Comparison of ENCODE assay signal across 8 cellular contexts in the genomic region with DNA sequence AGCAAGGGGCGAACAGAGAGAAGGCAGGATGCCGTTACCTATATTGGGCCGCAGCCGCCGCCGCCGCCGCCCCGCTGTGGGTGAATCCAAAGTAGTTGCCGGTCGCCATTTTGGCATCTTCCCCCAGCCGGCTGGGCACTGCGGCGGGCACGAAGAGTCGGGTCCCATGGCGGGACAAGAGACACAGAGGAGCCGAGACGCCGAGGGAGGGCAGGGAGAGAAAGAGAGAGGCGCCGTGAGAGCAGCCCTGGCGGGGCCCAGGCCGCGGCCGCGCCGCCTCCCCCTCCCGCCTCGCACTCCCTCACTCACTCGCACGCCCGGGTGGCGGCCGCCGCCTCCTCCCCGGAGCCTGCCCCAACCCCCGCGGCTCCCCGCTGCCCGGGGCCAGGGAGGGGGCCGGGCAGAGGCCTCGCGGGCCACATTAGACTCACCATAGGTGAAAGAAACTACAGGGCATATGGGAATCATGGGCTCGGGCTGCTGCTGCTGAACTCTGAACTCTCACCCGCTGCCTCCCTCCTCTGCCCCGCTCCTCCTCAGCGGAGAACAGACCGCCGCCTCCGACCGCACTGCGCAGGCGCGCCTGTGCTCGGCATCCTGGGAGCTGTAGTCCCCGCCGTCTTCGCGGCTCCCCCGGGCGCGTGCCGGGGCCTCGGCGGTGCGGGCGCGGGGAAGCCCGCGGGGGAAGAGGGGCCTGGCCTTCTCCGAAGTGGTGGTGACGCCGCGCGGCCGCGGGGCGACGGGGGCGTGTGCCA. TPM values are rescaled to one million over a fixed set of nuclear protein-coding genes. Genes with fewer than 3 reads are reported as not detected.
A peak's percentile ranks its signal among the peaks of the same experiment; 100 is the strongest.
DNase-seq lines count a peak whose midpoint lies in the region; ATAC-seq, FAIRE-seq and TF ChIP-seq lines count a peak whose summit lies in the region.

A gene (minus strand): TSS at position 550 of the 755 bp plus-strand sequence. CDS start 82 bp downstream, at position 468.

- POLR2A ChIA-PET in H1 (lab: Charles Lee; ENCODE audit: partially characterized antibody): interaction anchor here (0.6 to 1.6 kb wide), 7 partner anchors 9 to 146 kb away, joined by 3 to 5 read pairs (median 3); a partner anchor contains a TSS

- no peaks in the 10 kb centered on the region for H3K9me3 ChIP-seq in H1 (ENCODE audit: insufficient read depth in 2 of 2, low read depth in 1 of 2, low read length in 1 of 2)

- TF ChIP-seq EP300 in H1 (IDR thresholded peaks at IDR 0.05; ENCODE audit: borderline replicate concordance in 1 of 2, low read depth in 2 of 2, low read length in 2 of 2): no peak

- H4K8ac ChIP-seq in H1 (ENCODE audit: extremely low read depth, insufficient read depth, low read length) (peak within 1 kb of the TSS; percentile 93), mesendoderm (ENCODE audit: low read depth, low read length) (peak within 1 kb of the TSS; percentile 98)

- H2BK20ac ChIP-seq in H1 (ENCODE audit: low read length): no peak within 1 kb of the TSS

- H2BK15ac ChIP-seq in H1 (ENCODE audit: low read length) (peak within 1 kb of the TSS; percentile 35; the same call in 1 of the 2 replicates), mesendoderm (replicated peaks; ENCODE audit: low read depth) (no peak within 1 kb of the TSS)

- peaks cover 0 to 10% (median 8%) of the 10 kb centered on the region in 4 experiments; a peak in 5 of 7 replicates for H3K27me3 ChIP-seq in H1 (replicated peaks in 1 of 4; ENCODE audit: control insufficient read depth in 3 of 4, extremely low read depth in 1 of 4, insufficient read depth in 3 of 4, low read length in 3 of 4)
- no peaks in the 10 kb centered on the region for H3K27me3 ChIP-seq in mesendoderm (ENCODE audit: insufficient read depth, low read length, poor library complexity)

- H2AK5ac ChIP-seq in H1 (ENCODE audit: low read depth, low read length) (no peak within 1 kb of the TSS; the same call in 1 of the 2 replicates), mesendoderm (ENCODE audit: low read length) (no peak within 1 kb of the TSS)

- H3K9ac ChIP-seq in H1 (replicated peaks in 1 of 4; ENCODE audit: extremely low read depth in 1 of 4, low read depth in 3 of 4, low read length in 3 of 4) (peak within 1 kb of the TSS; percentile 51 to 89 (median 86)), mesendoderm (ENCODE audit: low read length) (peak within 1 kb of the TSS; percentile 91)

- TF ChIP-seq POLR2A in H1 (IDR thresholded peaks at IDR 0.05; ENCODE audit: control extremely low read depth in 1 of 2, low read depth in 2 of 2, low read length in 2 of 2): peak; percentile 54 to 83

- H3K56ac ChIP-seq in H1 (replicated peaks; ENCODE audit: insufficient read length, low read depth, low read length): peak within 1 kb of the TSS; percentile 70
- peak within 1 kb of the TSS; percentile 96 for H3K56ac ChIP-seq in mesendoderm (ENCODE audit: low read length)

- H3K18ac ChIP-seq in H1 (ENCODE audit: extremely low read depth, low read length) (peak within 1 kb of the TSS; percentile 79), mesendoderm (ENCODE audit: low read length) (peak within 1 kb of the TSS; percentile 98)

- no peak for TF ChIP-seq RAD21 in H1 (IDR thresholded peaks at IDR 0.05 in 1 of 2, conservative IDR thresholded peaks at IDR 0.05 in 1 of 2; ENCODE audit: low read depth in 2 of 2, low read length in 2 of 2)

- H2BK120ac ChIP-seq in H1 (replicated peaks; ENCODE audit: low read depth, low read length) (no peak within 1 kb of the TSS), mesendoderm (ENCODE audit: low read depth, low read length) (peak within 1 kb of the TSS; percentile 84)

- CTCF ChIA-PET in H1 (lab: Charles Lee; ENCODE audit: partially characterized antibody): interaction anchor here (0.8 kb wide), 1 partner anchor 15 kb away, joined by 3 read pairs; no protein-coding TSS in a partner anchor

- peak within 1 kb of the TSS; percentile 85 for H3K27ac ChIP-seq in H1 (ENCODE audit: low read depth, low read length)
- H3K27ac ChIP-seq in mesendoderm (ENCODE audit: low read depth, low read length): peak within 1 kb of the TSS; percentile 86

- H3K4me2 ChIP-seq in H1 (ENCODE audit: insufficient read depth in 1 of 2, low read depth in 2 of 2, low read length in 2 of 2): peak within 1 kb of the TSS; percentile 94 to 100
- peak within 1 kb of the TSS; percentile 99 for H3K4me2 ChIP-seq in mesendoderm (ENCODE audit: low read length)

- H3K14ac ChIP-seq in H1 (ENCODE audit: insufficient read length): no peak within 1 kb of the TSS

- H3K79me1 ChIP-seq in H1 (ENCODE audit: low read depth, low read length) (no peaks in the 10 kb centered on the region; the same call in 1 of the 2 replicates), mesendoderm (ENCODE audit: low read length) (peaks cover 6% of the 10 kb centered on the region)

- H3K4me1 ChIP-seq in H1 (replicated peaks in 1 of 4; ENCODE audit: control insufficient read depth in 3 of 4, insufficient read depth in 4 of 4, low read length in 3 of 4) (peaks cover 2 to 10% (median 3%) of the 10 kb centered on the region in 4 experiments; a peak in 6 of 7 replicates), mesendoderm (ENCODE audit: control insufficient read depth, low read depth, low read length) (peaks cover 6% of the 10 kb centered on the region)

- peak; percentile 87 for ATAC-seq in GM21390 (IDR thresholded peaks at IDR 0.05; ENCODE audit: unreplicated experiment)

- no peak for FAIRE-seq in H1 (lab: Jason Lieb, UNC)

- H3K23me2 ChIP-seq in H1 (ENCODE audit: low read depth, low read length): peaks cover 12% of the 10 kb centered on the region

- peaks cover 0 to 43% of the 10 kb centered on the region in 2 experiments; a peak in 3 of 4 replicates for H3K79me2 ChIP-seq in H1 (ENCODE audit: control insufficient read depth in 1 of 2, insufficient read depth in 2 of 2, low read length in 2 of 2)
- peaks cover 28% of the 10 kb centered on the region for H3K79me2 ChIP-seq in mesendoderm (ENCODE audit: control insufficient read depth, insufficient read depth, low read length)

- peaks cover 14 to 15% of the 10 kb centered on the region in 2 experiments for H4K20me1 ChIP-seq in H1 (replicated peaks in 1 of 2; ENCODE audit: control insufficient read depth in 1 of 2, insufficient read depth in 2 of 2, low read length in 2 of 2)

- H3K23ac ChIP-seq in H1 (ENCODE audit: insufficient read length): no peak within 1 kb of the TSS
- peak within 1 kb of the TSS; percentile 70 for H3K23ac ChIP-seq in mesendoderm (ENCODE audit: low read length)

- H3K36me3 ChIP-seq in H1 (ENCODE audit: control insufficient read depth in 2 of 4, insufficient read depth in 4 of 4, low read length in 3 of 4): peaks cover 0 to 3% (median 0%) of the 10 kb centered on the region in 4 experiments; a peak in 1 of 8 replicates
- no peaks in the 10 kb centered on the region for H3K36me3 ChIP-seq in mesendoderm (ENCODE audit: control insufficient read depth, insufficient read depth, low read length)

- H4K91ac ChIP-seq in H1 (replicated peaks; ENCODE audit: insufficient read length, low read length): peak within 1 kb of the TSS; percentile 80

- no peak within 1 kb of the TSS for H2BK12ac ChIP-seq in H1 (ENCODE audit: low read depth, low read length)

- H3K4ac ChIP-seq in H1 (replicated peaks; ENCODE audit: insufficient read length, low read depth, low read length): no peak within 1 kb of the TSS
- peak within 1 kb of the TSS; percentile 94 for H3K4ac ChIP-seq in mesendoderm (ENCODE audit: low read depth, low read length)

- no peak for TF ChIP-seq CTCF in H1 (IDR thresholded peaks at IDR 0.05; ENCODE audit: control extremely low read depth in 1 of 3, insufficient read depth in 1 of 3, low read depth in 1 of 3, low read length in 3 of 3)

- 1% methylated on average over 15 of the region's 81 CpGs; no CpG with 5 or more reads in 1 of the 2 experiments for WGBS in H1 (ENCODE audit: extremely low coverage in 1 of 2, insufficient coverage in 1 of 2, insufficient read length in 1 of 2, insufficient replicate concordance in 2 of 2, low coverage in 1 of 2, low lambda C conversion rate in 2 of 2, missing lambda C conversion rate in 1 of 2), 2 experiments
- no CpG with 5 or more reads among the region's 81 CpGs for WGBS in mesendoderm (ENCODE audit: extremely low coverage, insufficient coverage, low lambda C conversion rate)

- H2BK5ac ChIP-seq in H1 (ENCODE audit: low read depth, low read length) (peak within 1 kb of the TSS; percentile 66; the same call in 1 of the 2 replicates), mesendoderm (ENCODE audit: low read length) (peak within 1 kb of the TSS; percentile 20)

- peak within 1 kb of the TSS; percentile 87 for H2AFZ ChIP-seq in H1 (ENCODE audit: low read length)

- peak; percentile 80 for DNase-seq in COR-L47 (lab: John Stamatoyannopoulos, UW)
- peak in 75 of 76 experiments; percentile 12 to 90 (median 79) for DNase-seq in HUDEP-2 (lab: John Stamatoyannopoulos, UW; ENCODE audit: unreplicated experiment in 76 of 76)
- peak; percentile 98 for DNase-seq in NOMO-1 treated with dmso at 0.1 percent for 144 hours (lab: John Stamatoyannopoulos, UW; ENCODE audit: unreplicated experiment)
- DNase-seq in activated CD8-positive, alpha-beta memory T cell treated with anti-CD3 and anti-CD28 coated beads for 48 hours (ENCODE audit: low read depth in 2 of 3, low spot score in 2 of 3): peak; percentile 79 to 87 (median 85)
- peak; percentile 66 to 95 for DNase-seq in H1 (ENCODE audit: low read depth in 1 of 2, low spot score in 2 of 2)
- peak; percentile 95 for DNase-seq in mesendoderm
- DNase-seq in stimulated activated CD8-positive, alpha-beta memory T cell treated with anti-CD3 and anti-CD28 coated beads, Interleukin-12 subunit alpha, Interleukin-12 subunit beta, amount 100 ng/mL, for 4 hours (ENCODE audit: low read depth): peak; percentile 91

- H4K5ac ChIP-seq in H1 (ENCODE audit: insufficient read length, low read depth, low read length) (peak within 1 kb of the TSS; percentile 90), mesendoderm (ENCODE audit: low read length) (no peak within 1 kb of the TSS)

- H3K4me3 ChIP-seq in H1 (ENCODE audit: extremely low read depth in 1 of 4, insufficient read depth in 2 of 4, low read depth in 3 of 4, low read length in 4 of 4) (peak within 1 kb of the TSS; percentile 91 to 100 (median 95)), mesendoderm (ENCODE audit: low read length) (peak within 1 kb of the TSS; percentile 85)

TF ChIP-seq in H1, 55 proteins besides CTCF, POLR2A, EP300 and RAD21 (continues in another document):
- TF ChIP-seq RNF2 (IDR thresholded peaks at IDR 0.05; ENCODE audit: borderline replicate concordance, low read depth, low read length, missing control alignments, poor library complexity, severe bottlenecking) (no peak), SIRT6 (IDR thresholded peaks at IDR 0.05; ENCODE audit: low read length) (no peak)

RNA-seq across cellular contexts. Expression of the gene that starts here (rescaled TPM):
- total RNA-seq in H1 (2021; fragmentation: NEBNext Ultra II Directional; extraction: Animal tissue kit (Norgen Biotek cat#: 25700)): 66.2 and 68.8 TPM in 2 replicates
- polyA plus RNA-seq in H1 (2011; rRNA removed): 85.6 and 92.7 TPM in 2 replicates
- 65.6 TPM for polyA plus RNA-seq in H1 (2011; cell fraction: cytosol; rRNA removed)
- polyA plus RNA-seq in H1 (2011; cell fraction: nucleus; rRNA removed): 153 TPM
- polyA plus RNA-seq in H1 (2012, experiment 1 of 2): 32.8 to 53.6 TPM (median 40.0 TPM) in 4 replicates
- 3.5 TPM for polyA plus RNA-seq in H1 (2012, experiment 2 of 2)
- polyA plus RNA-seq in H1 (2013, experiment 1 of 2): 49.9 TPM
- polyA plus RNA-seq in H1 (2013, experiment 2 of 2): 51.6 TPM
- 317 and 380 TPM in 2 replicates for polyA minus RNA-seq in H1 (2011; rRNA and poly(A)+ RNA removed)
- 67.5 TPM for polyA minus RNA-seq in H1 (2011; cell fraction: cytosol; rRNA and poly(A)+ RNA removed)
- polyA minus RNA-seq in H1 (2011; cell fraction: nucleus; rRNA and poly(A)+ RNA removed): 193 TPM
- polyA plus RNA-seq in mesendoderm (2013, experiment 1 of 2): 73.2 TPM
- 69.8 TPM for polyA plus RNA-seq in mesendoderm (2013, experiment 2 of 2)

Comparison
In these comparisons a context has a peak if more than half of its experiments do, and no peak if none do; other contexts are left out.
1. Peak in every context shown above with its lines: DNase-seq, ATAC-seq, H3K4me3 ChIP-seq and H3K27ac ChIP-seq.